21 cellular contexts compared by ENCODE assay signal in genomic region chr9:137511758-137512463, GRCh38. TPM values are rescaled to one million over a fixed set of nuclear protein-coding genes. Genes with fewer than 3 reads are reported as not detected.
DNase-seq lines count a peak whose midpoint lies in the region; ATAC-seq, FAIRE-seq and TF ChIP-seq lines count a peak whose summit lies in the region.
"Had no signal": no experiment of that assay in that cellular context is flagged by ENCODE, and none has a peak within 500 bp of the region (broad histone marks: within the 10 kb centered on the region; RNA-seq: fewer than 3 reads in every experiment).

No MANE protein-coding gene starts in this region.

- H2AK9ac ChIP-seq in IMR-90 (replicated peaks; ENCODE audit: low read depth, low read length, poor library complexity): peak overlapping the region; percentile 37

- peak; percentile 1 for DNase-seq in 8988T
- no peak for DNase-seq in IMR-90
- peak; percentile 48 for DNase-seq in kidney
- DNase-seq in progenitor cell of endocrine pancreas (ENCODE audit: low spot score, unreplicated experiment): no peak
- DNase-seq in CD1c-positive myeloid dendritic cell (ENCODE audit: extremely low spot score): no peak
- no peak for DNase-seq in naive thymus-derived CD8-positive, alpha-beta T cell
- DNase-seq in esophagus muscularis mucosa (ENCODE audit: extremely low spot score): no peak
- DNase-seq in osteocyte (ENCODE audit: extremely low spot score, unreplicated experiment): no peak
- DNase-seq: CD4-positive, alpha-beta memory T cell; GDM1; Kasumi-1; NCI-H1694 treated with DMSO at 0.1 percent for 48 hours; NCI-H446; NCI-H526; SJCRH30 had no signal

- no peak overlapping the region for H3K4me3 Mint-ChIP-seq in progenitor cell of endocrine pancreas (ENCODE audit: low read depth)
- no peak overlapping the region for H3K4me3 Mint-ChIP-seq in naive thymus-derived CD8-positive, alpha-beta T cell
- no peak overlapping the region for H3K4me3 Mint-ChIP-seq in osteocyte (ENCODE audit: unreplicated experiment)
- H3K4me3 Mint-ChIP-seq: B cell; CD4-positive, alpha-beta memory T cell; IgD-negative memory B cell had no signal

- H2AFZ ChIP-seq in IMR-90 (replicated peaks; ENCODE audit: low read length, poor library complexity): no peak overlapping the region

- H3K9me1 ChIP-seq in IMR-90 (ENCODE audit: insufficient read depth, low read length): no peaks in the 10 kb centered on the region

- no peak overlapping the region for H3K23ac ChIP-seq in IMR-90 (ENCODE audit: low read depth, low read length)

- H3K4me1 Mint-ChIP-seq in progenitor cell of endocrine pancreas (ENCODE audit: low read depth) (peaks cover 2% of the 10 kb centered on the region), osteocyte (ENCODE audit: unreplicated experiment) (peaks cover 4% of the 10 kb centered on the region)
- peaks cover 0 to 8% (median under 1%) of the 10 kb centered on the region in 4 donors for H3K4me1 Mint-ChIP-seq in naive thymus-derived CD8-positive, alpha-beta T cell

- dilution Hi-C loops in IMR-90 (cut with HindIII; ENCODE audit: low sequenced_read_pairs, unreplicated experiment): no loop called here

- no TSS peak for BruUV-seq in IMR-90 (replicated peaks; lab: Mats Ljungman, UMichigan)

- H3K27me3 ChIP-seq in IMR-90 (ENCODE audit: control insufficient read depth, insufficient read depth, low read length): no peaks in the 10 kb centered on the region
- H3K27me3 ChIP-seq in esophagus muscularis mucosa: no peaks in the 10 kb centered on the region
- H3K27me3 ChIP-seq: SJCRH30 had no signal

- no peak for TF ChIP-seq POLR2A in IMR-90 (IDR thresholded peaks at IDR 0.05; ENCODE audit: low read depth, low read length)
- no peak for TF ChIP-seq POLR2A in esophagus muscularis mucosa (IDR thresholded peaks at IDR 0.05; ENCODE audit: low read depth)

- TF ChIP-seq CTCF in IMR-90 (conservative IDR thresholded peaks at IDR 0.05; ENCODE audit: low read depth, low read length) (no peak), kidney (IDR thresholded peaks at IDR 0.05; ENCODE audit: borderline replicate concordance, extremely low read depth, insufficient read depth) (no peak), progenitor cell of endocrine pancreas (IDR thresholded peaks at IDR 0.05; ENCODE audit: unreplicated experiment) (no peak), esophagus muscularis mucosa (IDR thresholded peaks at IDR 0.05) (no peak), osteocyte (IDR thresholded peaks at IDR 0.05) (no peak)

- no peak overlapping the region for H3K18ac ChIP-seq in IMR-90 (ENCODE audit: low read depth, low read length)

- H3K56ac ChIP-seq in IMR-90 (ENCODE audit: extremely low read depth, insufficient read depth, low read length): no peak overlapping the region

- no peaks in the 10 kb centered on the region for H3K79me1 ChIP-seq in IMR-90 (ENCODE audit: low read depth in 1 of 2, low read length in 2 of 2)

- H3K4me3 ChIP-seq in IMR-90 (ENCODE audit: insufficient read depth, low read depth, low read length): no peak overlapping the region
- H3K4me3 ChIP-seq in kidney (ENCODE audit: low read length in 2 of 2): no peak overlapping the region
- H3K4me3 ChIP-seq in esophagus muscularis mucosa: no peak overlapping the region
- H3K4me3 ChIP-seq: SJCRH30 had no signal

- ATAC-seq in IMR-90 (ENCODE audit: low read depth): no peak
- no peak for ATAC-seq in naive thymus-derived CD8-positive, alpha-beta T cell

- intact Hi-C loops in IMR-90 (cut with micrococcal nuclease) (no loop called here), kidney (cut with DNase I) (no loop called here), esophagus muscularis mucosa (cut with DNase I) (no loop called here)

- TF ChIP-seq EP300 in esophagus muscularis mucosa (IDR thresholded peaks at IDR 0.05): no peak

- no peaks in the 10 kb centered on the region for H4K20me1 ChIP-seq in IMR-90 (ENCODE audit: insufficient read depth, low read length)

- H2AK5ac ChIP-seq in IMR-90 (ENCODE audit: low read depth, low read length): no peak overlapping the region

- H3K27ac Mint-ChIP-seq in progenitor cell of endocrine pancreas (peak overlapping the region; percentile 15), osteocyte (ENCODE audit: unreplicated experiment) (no peak overlapping the region)
- peak overlapping the region in 1 of 10 donors; percentile 48 for H3K27ac Mint-ChIP-seq in naive thymus-derived CD8-positive, alpha-beta T cell
- H3K27ac Mint-ChIP-seq: IgD-negative memory B cell had no signal

- no peak overlapping the region for H2BK20ac ChIP-seq in IMR-90 (ENCODE audit: low read depth, low read length)

- no peak overlapping the region for H2BK15ac ChIP-seq in IMR-90 (ENCODE audit: low read depth, low read length)

- no peak overlapping the region for H3K4ac ChIP-seq in IMR-90 (ENCODE audit: low read depth, low read length)

- CTCF ChIA-PET in IMR-90 (lab: Yijun Ruan, JAX): no interaction called here

- TF ChIP-seq RAD21 in IMR-90 (IDR thresholded peaks at IDR 0.05; ENCODE audit: low read length): no peak

- no peak overlapping the region for H4K8ac ChIP-seq in IMR-90 (ENCODE audit: low read depth in 2 of 2, low read length in 2 of 2)

- no peak for FAIRE-seq in kidney (lab: Jason Lieb, UNC)
- FAIRE-seq: A204.1, GM19239, HTR-8/SVneo had no signal

- H3K27ac ChIP-seq in IMR-90 (ENCODE audit: insufficient read depth, low read length) (no peak overlapping the region), kidney (ENCODE audit: low read depth in 2 of 2, low read length in 2 of 2) (no peak overlapping the region), esophagus muscularis mucosa (replicated peaks in 1 of 4) (no peak overlapping the region)
- H3K27ac ChIP-seq: SJCRH30 had no signal

- H3K9me3 Mint-ChIP-seq in progenitor cell of endocrine pancreas (ENCODE audit: low read depth) (peaks cover 5% of the 10 kb centered on the region), osteocyte (ENCODE audit: unreplicated experiment) (peaks cover 3% of the 10 kb centered on the region)
- no peaks in the 10 kb centered on the region for H3K9me3 Mint-ChIP-seq in naive thymus-derived CD8-positive, alpha-beta T cell

- no peak overlapping the region for H2BK5ac ChIP-seq in IMR-90 (ENCODE audit: low read depth, low read length, poor library complexity, severe bottlenecking)

- H3K9me3 ChIP-seq in IMR-90 (ENCODE audit: control insufficient read depth, insufficient read depth, low read length): peaks cover 2% of the 10 kb centered on the region; the same call in 1 of the 2 replicates
- no peaks in the 10 kb centered on the region for H3K9me3 ChIP-seq in kidney (ENCODE audit: control insufficient read depth in 1 of 2, low read length in 2 of 2)
- no peaks in the 10 kb centered on the region for H3K9me3 ChIP-seq in esophagus muscularis mucosa
- H3K9me3 ChIP-seq: SJCRH30 had no signal

- H3K36me3 ChIP-seq in IMR-90 (ENCODE audit: control insufficient read depth, insufficient read depth, low read length) (no peaks in the 10 kb centered on the region), kidney (ENCODE audit: control insufficient read depth in 1 of 2, insufficient read depth in 2 of 2, low read length in 2 of 2) (no peaks in the 10 kb centered on the region), esophagus muscularis mucosa (peaks cover 0 to 21% (median 4%) of the 10 kb centered on the region in 4 donors)
- H3K36me3 ChIP-seq: SJCRH30 had no signal

- H3K14ac ChIP-seq in IMR-90 (replicated peaks; ENCODE audit: low read depth, low read length): no peak overlapping the region

- H3K36me3 Mint-ChIP-seq in progenitor cell of endocrine pancreas (ENCODE audit: insufficient read depth) (peaks cover 7% of the 10 kb centered on the region), osteocyte (ENCODE audit: unreplicated experiment) (peaks cover 9% of the 10 kb centered on the region)
- H3K36me3 Mint-ChIP-seq in naive thymus-derived CD8-positive, alpha-beta T cell: no peaks in the 10 kb centered on the region
- H3K36me3 Mint-ChIP-seq: CD4-positive, alpha-beta memory T cell; IgD-negative memory B cell had no signal

- H4K91ac ChIP-seq in IMR-90 (ENCODE audit: insufficient read depth, low read depth, low read length): no peak overlapping the region

- H2BK120ac ChIP-seq in IMR-90 (ENCODE audit: low read depth, low read length): no peak overlapping the region

- H3K9ac ChIP-seq in IMR-90 (ENCODE audit: low read depth, low read length) (no peak overlapping the region), kidney (ENCODE audit: low read length in 2 of 2) (no peak overlapping the region)

- in situ Hi-C loops in IMR-90 (cut with MboI; ENCODE audit: low sequenced_read_pairs): no loop called here

- H3K4me1 ChIP-seq in IMR-90 (ENCODE audit: control insufficient read depth, insufficient read depth, low read length) (no peaks in the 10 kb centered on the region), kidney (ENCODE audit: control insufficient read depth in 1 of 2, insufficient read depth in 1 of 2, low read depth in 1 of 2, low read length in 2 of 2) (no peaks in the 10 kb centered on the region), esophagus muscularis mucosa (no peaks in the 10 kb centered on the region)

- H4K5ac ChIP-seq in IMR-90 (ENCODE audit: low read depth, low read length): no peak overlapping the region

- H3K4me2 ChIP-seq in IMR-90 (ENCODE audit: low read depth, low read length): no peak overlapping the region

- H3K27me3 Mint-ChIP-seq in progenitor cell of endocrine pancreas (no peaks in the 10 kb centered on the region), osteocyte (ENCODE audit: unreplicated experiment) (no peaks in the 10 kb centered on the region)
- no peaks in the 10 kb centered on the region for H3K27me3 Mint-ChIP-seq in naive thymus-derived CD8-positive, alpha-beta T cell
- H3K27me3 Mint-ChIP-seq: B cell; CD4-positive, alpha-beta memory T cell; IgD-negative memory B cell had no signal

- POLR2A ChIA-PET in IMR-90 (lab: Charles Lee; ENCODE audit: unreplicated experiment): no interaction called here
- POLR2A ChIA-PET in naive thymus-derived CD8-positive, alpha-beta T cell (lab: Charles Lee): no interaction called here

- WGBS in IMR-90 (ENCODE audit: extremely low coverage in 2 of 2, insufficient read length in 1 of 2), 2 experiments: 72% methylated on average over 5 of the region's 25 CpGs; no CpG with 5 or more reads in 1 of the 2 experiments
- 86% methylated on average over 25 of the region's 25 CpGs for WGBS in esophagus muscularis mucosa

RNA-seq across cellular contexts. Expression of gene PNPLA7, which starts 38.3 kb away (rescaled TPM):
- total RNA-seq in IMR-90 (2012; rRNA removed): under 0.01 TPM in 2 replicates
- polyA plus RNA-seq in IMR-90 (2012; rRNA removed): 0.70 and 0.89 TPM in 2 replicates
- 0.24 and 0.37 TPM in 2 replicates for polyA plus RNA-seq in IMR-90 (2012; cell fraction: cytosol; rRNA removed)
- 7.6 and 9.3 TPM in 2 replicates for polyA plus RNA-seq in IMR-90 (2012; cell fraction: nucleus; rRNA removed; ENCODE audit: low replicate concordance)
- total RNA-seq in kidney: 9.6 TPM
- polyA plus RNA-seq in kidney (ENCODE audit: insufficient read depth, low read depth, low replicate concordance): 2.1 TPM
- 7.9 and 8.8 TPM in 2 replicates for total RNA-seq in progenitor cell of endocrine pancreas
- 10 to 100 TPM; 14.5 to 15.7 TPM for total RNA-seq in naive thymus-derived CD8-positive, alpha-beta T cell
- 1 to 10 TPM; 1.2 to 2.3 (median 1.9) TPM for polyA plus RNA-seq in naive thymus-derived CD8-positive, alpha-beta T cell
- 1 to 10 TPM; 3.0 to 6.2 (median 4.0) TPM for total RNA-seq in esophagus muscularis mucosa
- 7.1 and 7.2 TPM in 2 replicates for total RNA-seq in osteocyte
- total RNA-seq: H4 had no signal

RNA-seq across cellular contexts. Expression of gene MRPL41, which starts 39.8 kb away (rescaled TPM):
- 15.6 and 23.6 TPM in 2 replicates for total RNA-seq in IMR-90 (2012; rRNA removed)
- polyA plus RNA-seq in IMR-90 (2012; rRNA removed): 38.9 and 58.9 TPM in 2 replicates
- 56.0 and 58.7 TPM in 2 replicates for polyA plus RNA-seq in IMR-90 (2012; cell fraction: cytosol; rRNA removed)
- polyA plus RNA-seq in IMR-90 (2012; cell fraction: nucleus; rRNA removed; ENCODE audit: low replicate concordance): 16.9 and 31.2 TPM in 2 replicates
- 47.3 TPM for total RNA-seq in kidney
- 150 TPM for polyA plus RNA-seq in kidney (ENCODE audit: insufficient read depth, low read depth, low replicate concordance)
- 27.9 and 30.2 TPM in 2 replicates for total RNA-seq in progenitor cell of endocrine pancreas
- total RNA-seq in naive thymus-derived CD8-positive, alpha-beta T cell: 100 to 1,000 TPM in 1 of 2 experiments, 10 to 100 TPM in 1; 93.5 to 104 TPM
- polyA plus RNA-seq in naive thymus-derived CD8-positive, alpha-beta T cell: 10 to 100 TPM; 36.7 to 46.5 (median 43.0) TPM
- 10 to 100 TPM; 59.8 to 83.8 (median 78.2) TPM for total RNA-seq in esophagus muscularis mucosa
- total RNA-seq in osteocyte: 51.9 and 53.8 TPM in 2 replicates

RNA-seq across cellular contexts. Expression of gene NSMF, which starts 52.8 kb away (rescaled TPM):
- 7.7 and 10.0 TPM in 2 replicates for total RNA-seq in IMR-90 (2012; rRNA removed)
- polyA plus RNA-seq in IMR-90 (2012; rRNA removed): 40.9 and 45.9 TPM in 2 replicates
- 26.6 and 33.5 TPM in 2 replicates for polyA plus RNA-seq in IMR-90 (2012; cell fraction: cytosol; rRNA removed)
- 116 and 241 TPM in 2 replicates for polyA plus RNA-seq in IMR-90 (2012; cell fraction: nucleus; rRNA removed; ENCODE audit: low replicate concordance)
- 49.5 TPM for total RNA-seq in kidney
- polyA plus RNA-seq in kidney (ENCODE audit: insufficient read depth, low read depth, low replicate concordance): 32.7 TPM
- 57.4 and 59.8 TPM in 2 replicates for total RNA-seq in progenitor cell of endocrine pancreas
- 10 to 100 TPM; 19.1 to 19.3 TPM for total RNA-seq in naive thymus-derived CD8-positive, alpha-beta T cell
- polyA plus RNA-seq in naive thymus-derived CD8-positive, alpha-beta T cell: 10 to 100 TPM in 1 of 3 donors, 1 to 10 TPM in 2; 7.7 to 14.7 (median 8.2) TPM
- total RNA-seq in esophagus muscularis mucosa: 10 to 100 TPM; 41.9 to 71.0 (median 58.9) TPM
- total RNA-seq in osteocyte: 93.1 and 103 TPM in 2 replicates

Comparison
In these comparisons a context has a peak if more than half of its experiments do, and no peak if none do; other contexts are left out.
1. DNase-seq: peak in 8988T (single experiment) and kidney (single experiment); none in IMR-90 (single experiment), progenitor cell of endocrine pancreas (single experiment), CD1c-positive myeloid dendritic cell (single experiment), naive thymus-derived CD8-positive, alpha-beta T cell (0 of 10), esophagus muscularis mucosa (single experiment) and osteocyte (single experiment).